In genomic region chr18:23992941-23993280, GRCh38 we compare ENCODE assay signal across 1 cellular context.
TF ChIP-seq lines count a peak whose summit lies in the region.

No MANE protein-coding gene starts in this region.

TF ChIP-seq in HepG2, 621 proteins besides CTCF, POLR2A, EP300 and RAD21 (continued from another document):
- TF ChIP-seq ZNF687 (CRISPR knock-in tag; IDR thresholded peaks at IDR 0.05), result no peak
- TF ChIP-seq SMAD3 (CRISPR knock-in tag; IDR thresholded peaks at IDR 0.05), result no peak
- no peak for TF ChIP-seq RBM39 (IDR thresholded peaks at IDR 0.05; ENCODE audit: low read depth, low read length, poor library complexity, severe bottlenecking)
- TF ChIP-seq, protein P1, sequence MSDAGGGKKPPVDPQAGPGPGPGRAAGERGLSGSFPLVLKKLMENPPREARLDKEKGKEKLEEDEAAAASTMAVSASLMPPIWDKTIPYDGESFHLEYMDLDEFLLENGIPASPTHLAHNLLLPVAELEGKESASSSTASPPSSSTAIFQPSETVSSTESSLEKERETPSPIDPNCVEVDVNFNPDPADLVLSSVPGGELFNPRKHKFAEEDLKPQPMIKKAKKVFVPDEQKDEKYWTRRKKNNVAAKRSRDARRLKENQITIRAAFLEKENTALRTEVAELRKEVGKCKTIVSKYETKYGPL (CRISPR knock-in tag; IDR thresholded peaks at IDR 0.05), result no peak
- no peak for TF ChIP-seq KDM3A (CRISPR knock-in tag; IDR thresholded peaks at IDR 0.05; ENCODE audit: low read depth)
